Comparison of ENCODE assay signal across 13 cellular contexts in the genomic region with DNA sequence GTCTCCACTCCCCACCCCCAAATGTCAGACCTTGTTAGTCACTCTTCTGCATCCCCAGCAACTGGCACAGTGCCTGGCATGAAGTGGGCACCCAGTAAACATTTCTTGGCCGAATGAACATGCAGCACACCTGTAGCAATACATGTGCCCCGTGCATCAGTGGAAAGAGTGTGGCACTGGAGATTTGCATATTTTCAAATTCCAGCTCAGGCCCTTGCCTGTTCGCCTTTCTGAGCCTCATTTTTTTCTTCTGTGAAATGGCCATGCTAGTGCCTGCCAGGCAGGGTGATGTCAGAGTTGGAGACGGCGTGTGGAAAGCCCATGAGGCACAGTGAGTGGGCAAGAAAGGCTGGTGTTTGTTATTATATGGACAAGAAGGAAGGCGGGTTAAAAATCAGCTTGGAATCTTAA. TPM values are rescaled to one million over a fixed set of nuclear protein-coding genes. Genes with fewer than 3 reads are reported as not detected.
A peak's percentile ranks its signal among the peaks of the same experiment; 100 is the strongest.
DNase-seq lines count a peak whose midpoint lies in the region; ATAC-seq and TF ChIP-seq lines count a peak whose summit lies in the region.
"Had no signal": no experiment of that assay in that cellular context is flagged by ENCODE, and none has a peak within 500 bp of the region (broad histone marks: within the 10 kb centered on the region; RNA-seq: fewer than 3 reads in every experiment).

No MANE protein-coding gene starts in this region.

- H3K4me3 Mint-ChIP-seq in T-helper 2 cell treated with Interferon-gamma antibody and Interleukin-4, amounts not matched to agents 5 μg/mL and 100 μg/mL, for 36 hours = no peak overlapping the region
- H3K4me3 Mint-ChIP-seq in activated T-helper 2 cell treated with anti-CD3 and anti-CD28 coated beads, Interferon-gamma antibody, Interleukin-2, Interleukin-4, amounts not matched to agents 10 μg/mL and 5 μg/mL and 100 μg/mL, durations not matched to agents 14 hours and 24 hours and 36 hours (ENCODE audit: low read depth) = no peak overlapping the region
- H3K4me3 Mint-ChIP-seq in immature natural killer cell = no peak overlapping the region
- H3K4me3 Mint-ChIP-seq: effector memory CD8-positive, alpha-beta T cell had no signal

- H3K27me3 ChIP-seq in spleen (replicated peaks in 1 of 7) = no peaks in the 10 kb centered on the region

- peak overlapping the region in 6 of 8 donors; percentile 18 to 87 (median 68) for H3K27ac ChIP-seq in spleen
- H3K27ac ChIP-seq: SK-N-MC had no signal

- peak overlapping the region; percentile 42 for H3K27ac Mint-ChIP-seq in T-helper 2 cell treated with Interferon-gamma antibody and Interleukin-4, amounts not matched to agents 5 μg/mL and 100 μg/mL, for 36 hours
- peak overlapping the region; percentile 4 for H3K27ac Mint-ChIP-seq in activated T-helper 2 cell treated with anti-CD3 and anti-CD28 coated beads, Interferon-gamma antibody, Interleukin-2, Interleukin-4, amounts not matched to agents 10 μg/mL and 5 μg/mL and 100 μg/mL, durations not matched to agents 14 hours and 24 hours and 36 hours
- H3K27ac Mint-ChIP-seq in immature natural killer cell = no peak overlapping the region

- H3K4me1 Mint-ChIP-seq in T-helper 2 cell treated with Interferon-gamma antibody and Interleukin-4, amounts not matched to agents 5 μg/mL and 100 μg/mL, for 36 hours (ENCODE audit: low read depth) = peaks cover 24% of the 10 kb centered on the region
- H3K4me1 Mint-ChIP-seq in activated T-helper 2 cell treated with anti-CD3 and anti-CD28 coated beads, Interferon-gamma antibody, Interleukin-2, Interleukin-4, amounts not matched to agents 10 μg/mL and 5 μg/mL and 100 μg/mL, durations not matched to agents 14 hours and 24 hours and 36 hours (ENCODE audit: low read depth) = peaks cover 57% of the 10 kb centered on the region
- peaks cover 4 to 10% of the 10 kb centered on the region in 2 donors for H3K4me1 Mint-ChIP-seq in immature natural killer cell

- no peaks in the 10 kb centered on the region for H3K9me3 ChIP-seq in spleen

- no peak for TF ChIP-seq CTCF in spleen (IDR thresholded peaks at IDR 0.05 in 8 of 11, conservative IDR thresholded peaks at IDR 0.05 in 3 of 11)

- peaks cover 60% of the 10 kb centered on the region for H3K36me3 Mint-ChIP-seq in T-helper 2 cell treated with Interferon-gamma antibody and Interleukin-4, amounts not matched to agents 5 μg/mL and 100 μg/mL, for 36 hours (ENCODE audit: low read depth)
- peaks cover 93% of the 10 kb centered on the region for H3K36me3 Mint-ChIP-seq in activated T-helper 2 cell treated with anti-CD3 and anti-CD28 coated beads, Interferon-gamma antibody, Interleukin-2, Interleukin-4, amounts not matched to agents 10 μg/mL and 5 μg/mL and 100 μg/mL, durations not matched to agents 14 hours and 24 hours and 36 hours (ENCODE audit: low read depth)
- no peaks in the 10 kb centered on the region for H3K36me3 Mint-ChIP-seq in immature natural killer cell

- peaks cover 0 to 98% (median 11%) of the 10 kb centered on the region in 6 donors for H3K36me3 ChIP-seq in spleen

- DNase-seq in T-helper 2 cell treated with Interferon-gamma antibody and Interleukin-4, amounts not matched to agents 5 μg/mL and 100 μg/mL, for 36 hours (ENCODE audit: low spot score) = no peak
- DNase-seq in T-helper 2 cell = no peak
- DNase-seq in NCI-H128 (lab: John Stamatoyannopoulos, UW; ENCODE audit: unreplicated experiment) = peak; percentile 43
- DNase-seq in activated T-helper 2 cell treated with anti-CD3 and anti-CD28 coated beads, Interferon-gamma antibody, Interleukin-2, Interleukin-4, amounts not matched to agents 10 μg/mL and 5 μg/mL and 100 μg/mL, durations not matched to agents 14 hours and 24 hours and 36 hours (ENCODE audit: low spot score) = no peak
- DNase-seq in spleen = no peak
- no peak for DNase-seq in SHP77 treated with DMSO at 0.1 percent for 48 hours (lab: John Stamatoyannopoulos, UW)
- no peak for DNase-seq in immature natural killer cell
- DNase-seq: activated CD4-positive, alpha-beta T cell treated with anti-CD3 and anti-CD28 coated beads, Interleukin-2, amount 50 U/mL, for 48 hours; effector memory CD8-positive, alpha-beta T cell; stimulated activated CD4-positive, alpha-beta T cell treated with anti-CD3 and anti-CD28 coated beads, Interleukin-4, amount 100 ng/mL, for 24 hours had no signal

- no peaks in the 10 kb centered on the region for H3K9me3 Mint-ChIP-seq in T-helper 2 cell treated with Interferon-gamma antibody and Interleukin-4, amounts not matched to agents 5 μg/mL and 100 μg/mL, for 36 hours
- no peaks in the 10 kb centered on the region for H3K9me3 Mint-ChIP-seq in activated T-helper 2 cell treated with anti-CD3 and anti-CD28 coated beads, Interferon-gamma antibody, Interleukin-2, Interleukin-4, amounts not matched to agents 10 μg/mL and 5 μg/mL and 100 μg/mL, durations not matched to agents 14 hours and 24 hours and 36 hours
- H3K9me3 Mint-ChIP-seq in immature natural killer cell = no peaks in the 10 kb centered on the region
- H3K9me3 Mint-ChIP-seq: effector memory CD8-positive, alpha-beta T cell had no signal

- intact Hi-C loops in activated T-helper 2 cell treated with anti-CD3 and anti-CD28 coated beads, Interferon-gamma antibody, Interleukin-2, Interleukin-4, amounts not matched to agents 10 μg/mL and 5 μg/mL and 100 μg/mL, durations not matched to agents 14 hours and 24 hours and 36 hours (cut with micrococcal nuclease) = no loop called here
- intact Hi-C loops in spleen (cut with DNase I; ENCODE audit: low total_unique reads) = loop anchor here (5.0 kb wide), 1 partner anchor 37 kb away; a partner anchor contains a TSS

- H3K4me3 ChIP-seq in spleen = peak overlapping the region in 1 of 8 donors; percentile 49
- H3K4me3 ChIP-seq: K562, SK-N-MC had no signal

- H3K27me3 Mint-ChIP-seq in T-helper 2 cell treated with Interferon-gamma antibody and Interleukin-4, amounts not matched to agents 5 μg/mL and 100 μg/mL, for 36 hours (ENCODE audit: low read depth) = no peaks in the 10 kb centered on the region
- H3K27me3 Mint-ChIP-seq in activated T-helper 2 cell treated with anti-CD3 and anti-CD28 coated beads, Interferon-gamma antibody, Interleukin-2, Interleukin-4, amounts not matched to agents 10 μg/mL and 5 μg/mL and 100 μg/mL, durations not matched to agents 14 hours and 24 hours and 36 hours (ENCODE audit: low read depth) = no peaks in the 10 kb centered on the region
- H3K27me3 Mint-ChIP-seq in immature natural killer cell (ENCODE audit: low read depth in 3 of 3) = peaks cover 1 to 2% (median 2%) of the 10 kb centered on the region in 3 donors
- H3K27me3 Mint-ChIP-seq: effector memory CD8-positive, alpha-beta T cell had no signal

- WGBS in spleen, 5 donors = 66 to 84% (median 75%) methylated on average over 6 of the region's 6 CpGs

- peaks cover 39 to 88% (median 69%) of the 10 kb centered on the region in 6 donors for H3K4me1 ChIP-seq in spleen

- ATAC-seq in GM18868 (IDR thresholded peaks at IDR 0.05; ENCODE audit: unreplicated experiment) = no peak
- ATAC-seq: effector memory CD8-positive, alpha-beta T cell; K562 had no signal

- no peak for TF ChIP-seq POLR2A in spleen (IDR thresholded peaks at IDR 0.05)

RNA-seq across cellular contexts. Expression of a gene that starts 38.7 kb away (rescaled TPM):
- total RNA-seq in activated T-helper 2 cell treated with anti-CD3 and anti-CD28 coated beads, Interferon-gamma antibody, Interleukin-2, Interleukin-4, amounts not matched to agents 10 μg/mL and 5 μg/mL and 100 μg/mL, durations not matched to agents 14 hours and 24 hours and 36 hours = 397 and 425 TPM in 2 replicates
- total RNA-seq in spleen = 100 to 1,000 TPM in 4 of 7 donors, 10 to 100 TPM in 3; 65.3 to 174 (median 125) TPM
- polyA plus RNA-seq in spleen (100 to 1,000 TPM in 1 of 3 donors, 10 to 100 TPM in 2; 27.8 to 111 (median 35.3) TPM), immature natural killer cell (10 to 100 TPM in 2 of 3 donors, 1 to 10 TPM in 1; 9.7 to 15.7 (median 10.7) TPM)

Comparison
In these comparisons a context has a peak if more than half of its experiments do, and no peak if none do; other contexts are left out.
1. H3K27ac Mint-ChIP-seq: peak in T-helper 2 cell treated with Interferon-gamma antibody and Interleukin-4, amounts not matched to agents 5 μg/mL and 100 μg/mL, for 36 hours (single experiment) and activated T-helper 2 cell treated with anti-CD3 and anti-CD28 coated beads, Interferon-gamma antibody, Interleukin-2, Interleukin-4, amounts not matched to agents 10 μg/mL and 5 μg/mL and 100 μg/mL, durations not matched to agents 14 hours and 24 hours and 36 hours (single experiment); none in immature natural killer cell (0 of 6).